Comparison of ENCODE assay signal across 10 cellular contexts in the genomic region with DNA sequence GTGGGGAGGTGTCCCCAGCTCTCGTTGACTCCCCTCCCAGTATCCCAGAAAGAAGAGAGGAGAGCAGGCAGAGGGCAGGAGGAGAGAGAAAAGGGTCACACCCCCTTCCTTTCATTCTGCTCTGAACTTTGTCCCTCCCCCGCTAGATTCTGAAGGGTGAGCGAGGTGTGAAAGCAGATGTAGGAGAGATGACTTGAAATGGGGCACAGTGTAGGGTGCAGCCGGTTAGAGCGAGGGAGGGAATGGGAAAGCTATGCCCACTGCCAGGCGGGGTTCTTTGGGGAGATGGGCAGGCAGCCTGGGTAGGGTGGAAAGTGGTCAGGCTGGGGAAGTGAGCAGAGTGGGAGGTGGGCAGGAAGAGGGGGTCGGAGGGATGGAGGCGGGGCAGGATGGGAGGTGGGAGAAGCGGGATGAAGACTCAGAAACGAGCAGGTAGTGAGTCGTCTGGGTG. TPM values are rescaled to one million over a fixed set of nuclear protein-coding genes. Genes with fewer than 3 reads are reported as not detected.
DNase-seq lines count a peak whose midpoint lies in the region; ATAC-seq and TF ChIP-seq lines count a peak whose summit lies in the region.
"Had no signal": no experiment of that assay in that cellular context is flagged by ENCODE, and none has a peak within 500 bp of the region (broad histone marks: within the 10 kb centered on the region; RNA-seq: fewer than 3 reads in every experiment).

No MANE protein-coding gene starts in this region.

- H3K36me3 ChIP-seq in HUES6 (ENCODE audit: control insufficient read depth, insufficient read depth, low read length) = no peaks in the 10 kb centered on the region
- H3K36me3 ChIP-seq: sigmoid colon had no signal

- no peak overlapping the region for H3K9ac ChIP-seq in HUES6 (ENCODE audit: low read length)

- no TSS peak for BruUV-seq in Calu3 (replicated peaks; lab: Mats Ljungman, UMichigan)

- no peaks in the 10 kb centered on the region for H3K36me3 Mint-ChIP-seq in Calu3 (ENCODE audit: insufficient read depth, unreplicated experiment)
- H3K36me3 Mint-ChIP-seq in effector memory CD8-positive, alpha-beta T cell (ENCODE audit: insufficient read depth) = no peaks in the 10 kb centered on the region
- no peaks in the 10 kb centered on the region for H3K36me3 Mint-ChIP-seq in nephron (ENCODE audit: low read depth)

- CTCF ChIA-PET in Calu3 (lab: Charles Lee) = no interaction called here

- H3K27ac Mint-ChIP-seq in Calu3 (ENCODE audit: unreplicated experiment) (no peak overlapping the region), nephron (peak overlapping the region in 2 of 3 experiments; percentile 85 to 86)
- H3K27ac Mint-ChIP-seq in effector memory CD8-positive, alpha-beta T cell = no peak overlapping the region

- no peak overlapping the region for H3K27ac ChIP-seq in HUES6 (ENCODE audit: low read depth, low read length)
- H3K27ac ChIP-seq: sigmoid colon had no signal

- peak overlapping the region; percentile 66 for H3K4me3 ChIP-seq in HUES6 (ENCODE audit: low read depth, low read length)

- intact Hi-C loops in Calu3 (cut with micrococcal nuclease; ENCODE audit: unreplicated experiment) = no loop called here

- no peak for DNase-seq in Calu3
- DNase-seq in effector memory CD8-positive, alpha-beta T cell = no peak
- DNase-seq in foreskin melanocyte = no peak
- no peak for DNase-seq in NCI-H748 treated with DMSO at 0.1 percent for 48 hours (lab: John Stamatoyannopoulos, UW)
- DNase-seq: DMS 273 treated with DMSO at 0.1 percent for 48 hours, sigmoid colon had no signal

- peaks cover 12% of the 10 kb centered on the region; the same call in 1 of the 2 replicates for H3K4me1 ChIP-seq in HUES6 (ENCODE audit: control insufficient read depth, insufficient read depth, low read length)

- H3K4me1 Mint-ChIP-seq in Calu3 (ENCODE audit: low read depth, unreplicated experiment) (no peaks in the 10 kb centered on the region), nephron (peaks cover 32% of the 10 kb centered on the region)
- peaks cover 12 to 22% of the 10 kb centered on the region in 2 donors for H3K4me1 Mint-ChIP-seq in effector memory CD8-positive, alpha-beta T cell (ENCODE audit: low read depth in 2 of 2)

- H3K4me3 Mint-ChIP-seq in Calu3 (ENCODE audit: low read depth, unreplicated experiment) = peak overlapping the region; percentile 32
- H3K4me3 Mint-ChIP-seq in effector memory CD8-positive, alpha-beta T cell = peak overlapping the region; percentile 62 to 75
- H3K4me3 Mint-ChIP-seq in nephron = peak overlapping the region; percentile 55 to 72 (median 62)

- TF ChIP-seq CTCF in Calu3 (IDR thresholded peaks at IDR 0.05; ENCODE audit: unreplicated experiment) (no peak), nephron (IDR thresholded peaks at IDR 0.05; ENCODE audit: unreplicated experiment in 3 of 3) (no peak)

- no peaks in the 10 kb centered on the region for H3K9me3 ChIP-seq in HUES6 (ENCODE audit: control insufficient read depth, insufficient read depth, low read depth, low read length)
- H3K9me3 ChIP-seq: sigmoid colon had no signal

- H3K27me3 Mint-ChIP-seq in Calu3 (ENCODE audit: unreplicated experiment) (no peaks in the 10 kb centered on the region), nephron (ENCODE audit: low read depth) (no peaks in the 10 kb centered on the region)
- H3K27me3 Mint-ChIP-seq in effector memory CD8-positive, alpha-beta T cell = peaks cover 57 to 62% of the 10 kb centered on the region in 2 donors

- peak; percentile 70 for ATAC-seq in effector memory CD8-positive, alpha-beta T cell (replicated peaks)
- ATAC-seq in HG02678 (IDR thresholded peaks at IDR 0.05; ENCODE audit: unreplicated experiment) = no peak

- peaks cover 93% of the 10 kb centered on the region for H3K27me3 ChIP-seq in HUES6 (ENCODE audit: control insufficient read depth, insufficient read depth, low read length)

- H3K9me3 Mint-ChIP-seq in Calu3 (ENCODE audit: low read depth, unreplicated experiment) = no peaks in the 10 kb centered on the region
- no peaks in the 10 kb centered on the region for H3K9me3 Mint-ChIP-seq in effector memory CD8-positive, alpha-beta T cell
- no peaks in the 10 kb centered on the region for H3K9me3 Mint-ChIP-seq in nephron

RNA-seq across cellular contexts. Expression of a gene that starts 11.6 kb away (rescaled TPM):
- 42.1 and 44.4 TPM in 2 replicates for total RNA-seq in Calu3 (2022)

RNA-seq across cellular contexts. Expression of a gene that starts 12.9 kb away (rescaled TPM):
- total RNA-seq in Calu3 (2022) = not detected in 2 replicates
- total RNA-seq: cerebellum, sigmoid colon had no signal

Comparison
In these comparisons a context has a peak if more than half of its experiments do, and no peak if none do; other contexts are left out.
1. H3K27ac Mint-ChIP-seq: peak in nephron (2 of 3); none in Calu3 (single experiment) and effector memory CD8-positive, alpha-beta T cell (0 of 2).
2. Peak in every context shown above with its lines, with median percentiles within 50 percentile points of each other: H3K4me3 Mint-ChIP-seq.